ENCODE assay signal across 10 cellular contexts in genomic region chr5:76691470-76692273, GRCh38. TPM values are rescaled to one million over a fixed set of nuclear protein-coding genes. Genes with fewer than 3 reads are reported as not detected.
DNase-seq lines count a peak whose midpoint lies in the region; ATAC-seq, FAIRE-seq and TF ChIP-seq lines count a peak whose summit lies in the region.
"Had no signal": no experiment of that assay in that cellular context is flagged by ENCODE, and none has a peak within 500 bp of the region (broad histone marks: within the 10 kb centered on the region; RNA-seq: fewer than 3 reads in every experiment).

No MANE protein-coding gene starts in this region.

- H3K27ac ChIP-seq in heart right ventricle: peak overlapping the region in 9 of 10 donors; percentile 34 to 82 (median 51)
- H3K27ac ChIP-seq in kidney (ENCODE audit: low read depth in 2 of 2, low read length in 2 of 2): peak overlapping the region; percentile 40 to 48

- DNase-seq in heart right ventricle (peak in 1 of 2 donors; percentile 40), Right ventricle myocardium inferior (ENCODE audit: missing footprints) (no peak), adipocyte (ENCODE audit: low read depth) (peak; percentile 63), kidney (no peak)
- no peak for DNase-seq in effector CD4-positive, alpha-beta T cell
- DNase-seq: C1 segment of cervical spinal cord, uterus had no signal

- no peaks in the 10 kb centered on the region for H3K9me3 ChIP-seq in heart right ventricle
- no peaks in the 10 kb centered on the region for H3K9me3 ChIP-seq in adipocyte (ENCODE audit: control insufficient read depth, low read length)
- no peaks in the 10 kb centered on the region for H3K9me3 ChIP-seq in kidney (ENCODE audit: control insufficient read depth in 1 of 2, low read length in 2 of 2)
- H3K9me3 ChIP-seq: uterus had no signal

- FAIRE-seq in kidney (lab: Jason Lieb, UNC): no peak

- TF ChIP-seq CTCF in heart right ventricle (IDR thresholded peaks at IDR 0.05) (no peak), kidney (IDR thresholded peaks at IDR 0.05; ENCODE audit: borderline replicate concordance, extremely low read depth, insufficient read depth) (no peak)

- H3K4me1 ChIP-seq in heart right ventricle (peaks cover 2 to 59% (median 26%) of the 10 kb centered on the region in 9 donors), adipocyte (ENCODE audit: control insufficient read depth, insufficient read depth, low read length) (peaks cover 44% of the 10 kb centered on the region), kidney (ENCODE audit: control insufficient read depth in 1 of 2, insufficient read depth in 1 of 2, low read depth in 1 of 2, low read length in 2 of 2) (peaks cover 0 to 12% of the 10 kb centered on the region in 2 donors)
- H3K4me1 ChIP-seq: uterus had no signal

- ATAC-seq in heart right ventricle (peak in 7 of 8 donors; percentile 38 to 89 (median 81)), Right ventricle myocardium inferior (no peak), GM19324 (IDR thresholded peaks at IDR 0.05; ENCODE audit: low FRiP score, unreplicated experiment) (no peak), HG03565 (IDR thresholded peaks at IDR 0.05; ENCODE audit: unreplicated experiment) (no peak), HG03280 (IDR thresholded peaks at IDR 0.05; ENCODE audit: unreplicated experiment) (no peak)

- no peak overlapping the region for H3K4me3 ChIP-seq in heart right ventricle
- H3K4me3 ChIP-seq in adipocyte (ENCODE audit: low read length): peak overlapping the region; percentile 15
- no peak overlapping the region for H3K4me3 ChIP-seq in kidney (ENCODE audit: low read length in 2 of 2)
- H3K4me3 ChIP-seq: uterus had no signal

- H3K9ac ChIP-seq in adipocyte (ENCODE audit: low read length) (peak overlapping the region; percentile 67), kidney (ENCODE audit: low read length in 2 of 2) (no peak overlapping the region)

- H3K27me3 ChIP-seq in heart right ventricle (no peaks in the 10 kb centered on the region), adipocyte (replicated peaks; ENCODE audit: control insufficient read depth, insufficient read depth, low read length) (no peaks in the 10 kb centered on the region)
- H3K27me3 ChIP-seq: uterus had no signal

- WGBS in heart right ventricle, 2 donors: 37% methylated on average over 5 of the region's 5 CpGs

- H3K36me3 ChIP-seq in heart right ventricle (peaks cover 0 to 52% (median 0%) of the 10 kb centered on the region in 9 donors), adipocyte (ENCODE audit: control insufficient read depth, insufficient read depth, low read length, severe bottlenecking) (no peaks in the 10 kb centered on the region), kidney (ENCODE audit: control insufficient read depth in 1 of 2, insufficient read depth in 2 of 2, low read length in 2 of 2) (peaks cover 0 to 6% of the 10 kb centered on the region in 2 donors)
- H3K36me3 ChIP-seq: uterus had no signal

- intact Hi-C loops in heart right ventricle (cut with DNase I): no loop called here
- intact Hi-C loops in Right ventricle myocardium inferior (cut with DNase I): no loop called here
- intact Hi-C loops in kidney (cut with DNase I): no loop called here

RNA-seq across cellular contexts. Expression of gene F2R, which starts 24.3 kb away (rescaled TPM):
- 10 to 100 TPM in 6 of 10 donors, 1 to 10 TPM in 4; 6.0 to 20.9 (median 11.1) TPM for total RNA-seq in heart right ventricle
- 10 to 100 TPM in 1 of 2 donors, 1 to 10 TPM in 1; 3.1 to 16.6 TPM for polyA plus RNA-seq in heart right ventricle
- 5.7 TPM for total RNA-seq in Right ventricle myocardium inferior
- 15.3 TPM for total RNA-seq in kidney
- polyA plus RNA-seq in kidney (ENCODE audit: insufficient read depth, low read depth, low replicate concordance): 14.6 TPM

Comparison
In these comparisons a context has a peak if more than half of its experiments do, and no peak if none do; other contexts are left out.
1. ATAC-seq: peak in heart right ventricle (7 of 8); none in Right ventricle myocardium inferior (single experiment), GM19324 (single experiment), HG03565 (single experiment) and HG03280 (single experiment).